7 cellular contexts compared by ENCODE assay signal in the genomic region with DNA sequence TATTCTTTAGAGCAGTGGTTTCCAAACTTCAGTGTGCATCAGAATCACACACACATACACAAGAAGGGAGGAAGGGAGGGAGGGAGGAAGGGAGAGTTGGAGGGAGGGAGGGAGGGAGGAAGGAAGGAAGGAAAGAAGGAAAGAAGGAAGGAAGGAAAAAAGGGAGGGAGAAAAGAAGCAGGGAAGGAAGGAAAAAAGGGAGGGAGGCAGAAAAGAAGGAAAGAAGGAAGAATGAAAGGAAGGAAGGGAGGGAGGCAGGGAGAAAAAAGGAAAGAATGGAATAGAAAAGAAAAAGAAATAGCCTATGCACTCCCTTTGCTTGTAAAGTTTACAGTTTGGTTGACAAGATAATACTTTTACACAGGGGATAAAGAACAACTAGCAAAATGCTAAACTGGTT.
"Had no signal": no experiment of that assay in that cellular context is flagged by ENCODE, and none has a peak within 500 bp of the region (broad histone marks: within the 10 kb centered on the region; RNA-seq: fewer than 3 reads in every experiment).

No MANE protein-coding gene starts in this region.

- H3K27ac Mint-ChIP-seq: IgD-negative memory B cell had no signal

- ATAC-seq: K562 had no signal

- H3K9me3 Mint-ChIP-seq: IgD-negative memory B cell had no signal

- H3K27ac ChIP-seq: HL-60 had no signal

- DNase-seq: IMR-90, KBM-7, KG1 had no signal

- H3K4me3 ChIP-seq: K562 had no signal

- FAIRE-seq: HTR-8/SVneo, K562 had no signal
